Comparison of ENCODE assay signal across 17 cellular contexts in genomic region chr5:143050183-143050582, GRCh38.
DNase-seq lines count a peak whose midpoint lies in the region; ATAC-seq and TF ChIP-seq lines count a peak whose summit lies in the region.
"Had no signal": no experiment of that assay in that cellular context is flagged by ENCODE, and none has a peak within 500 bp of the region (broad histone marks: within the 10 kb centered on the region; RNA-seq: fewer than 3 reads in every experiment).

No MANE protein-coding gene starts in this region.

- H3K56ac ChIP-seq in IMR-90 (ENCODE audit: extremely low read depth, insufficient read depth, low read length) = no peak overlapping the region

- dilution Hi-C loops in IMR-90 (cut with HindIII; ENCODE audit: low sequenced_read_pairs, unreplicated experiment) = no loop called here

- H3K36me3 ChIP-seq in IMR-90 (ENCODE audit: control insufficient read depth, insufficient read depth, low read length) = no peaks in the 10 kb centered on the region
- H3K36me3 ChIP-seq in neuronal stem cell (replicated peaks in 1 of 2; ENCODE audit: control insufficient read depth in 2 of 2, insufficient read depth in 2 of 2, low read length in 2 of 2) = no peaks in the 10 kb centered on the region

- DNase-seq in activated CD8-positive, alpha-beta T cell treated with anti-CD3 and anti-CD28 coated beads for 36 hours = no peak
- DNase-seq in activated CD8-positive, alpha-beta T cell treated with anti-CD3 and anti-CD28 coated beads, Interleukin-2, amount 10 ng/mL, durations not matched to agents 7 days and 5 days = no peak
- DNase-seq in IMR-90 (no peak), neuronal stem cell (ENCODE audit: low spot score) (no peak)
- DNase-seq in central memory CD8-positive, alpha-beta T cell (ENCODE audit: low spot score in 2 of 2) = no peak
- DNase-seq: COR-L47, DMS153, EL, HCEC 1CT, NCI-H1105, NCI-H1694 treated with DMSO at 0.1 percent for 48 hours, NCI-H748 treated with DMSO at 0.1 percent for 48 hours had no signal

- H3K27me3 ChIP-seq in IMR-90 (ENCODE audit: control insufficient read depth, insufficient read depth, low read length) (no peaks in the 10 kb centered on the region), neuronal stem cell (ENCODE audit: control insufficient read depth in 3 of 3, insufficient read depth in 3 of 3, low read depth in 1 of 3, low read length in 3 of 3) (no peaks in the 10 kb centered on the region)

- no peaks in the 10 kb centered on the region for H3K9me3 Mint-ChIP-seq in activated CD8-positive, alpha-beta T cell treated with anti-CD3 and anti-CD28 coated beads for 36 hours
- H3K9me3 Mint-ChIP-seq in activated CD8-positive, alpha-beta T cell treated with anti-CD3 and anti-CD28 coated beads, Interleukin-2, amount 10 ng/mL, durations not matched to agents 7 days and 5 days (ENCODE audit: insufficient read depth) = peaks cover 2% of the 10 kb centered on the region
- no peaks in the 10 kb centered on the region for H3K9me3 Mint-ChIP-seq in central memory CD8-positive, alpha-beta T cell

- BruUV-seq in IMR-90 (replicated peaks; lab: Mats Ljungman, UMichigan) = no TSS peak

- peaks cover 53% of the 10 kb centered on the region for H3K4me1 Mint-ChIP-seq in activated CD8-positive, alpha-beta T cell treated with anti-CD3 and anti-CD28 coated beads for 36 hours (ENCODE audit: low read depth)
- peaks cover 23% of the 10 kb centered on the region for H3K4me1 Mint-ChIP-seq in activated CD8-positive, alpha-beta T cell treated with anti-CD3 and anti-CD28 coated beads, Interleukin-2, amount 10 ng/mL, durations not matched to agents 7 days and 5 days (ENCODE audit: low read depth)
- peaks cover 29% of the 10 kb centered on the region for H3K4me1 Mint-ChIP-seq in central memory CD8-positive, alpha-beta T cell

- H3K4me2 ChIP-seq in IMR-90 (ENCODE audit: low read depth, low read length) (no peak overlapping the region), neuronal stem cell (ENCODE audit: insufficient read depth, low read length, poor library complexity, severe bottlenecking) (no peak overlapping the region)

- in situ Hi-C loops in IMR-90 (cut with MboI; ENCODE audit: low sequenced_read_pairs) = no loop called here

- H3K14ac ChIP-seq in IMR-90 (replicated peaks; ENCODE audit: low read depth, low read length) = no peak overlapping the region
- no peak overlapping the region for H3K14ac ChIP-seq in neuronal stem cell (ENCODE audit: low read length)

- TF ChIP-seq RAD21 in IMR-90 (IDR thresholded peaks at IDR 0.05; ENCODE audit: low read length) = no peak

- POLR2A ChIA-PET in activated CD8-positive, alpha-beta T cell treated with anti-CD3 and anti-CD28 coated beads for 36 hours (lab: Charles Lee) = interaction anchor here (0.7 kb wide), 1 partner anchor 565 kb away, joined by 6 read pairs; no protein-coding TSS in a partner anchor
- POLR2A ChIA-PET in activated CD8-positive, alpha-beta T cell treated with anti-CD3 and anti-CD28 coated beads, Interleukin-2, amount 10 ng/mL, durations not matched to agents 7 days and 5 days (lab: Charles Lee) = no interaction called here
- POLR2A ChIA-PET in IMR-90 (lab: Charles Lee; ENCODE audit: unreplicated experiment) = no interaction called here

- H2AK5ac ChIP-seq in IMR-90 (ENCODE audit: low read depth, low read length) (0 out of 2 replicates have a peak overlapping the region, but pooled peaks have one; percentile 33), neuronal stem cell (ENCODE audit: low read depth, low read length) (no peak overlapping the region)

- no peak overlapping the region for H3K4ac ChIP-seq in IMR-90 (ENCODE audit: low read depth, low read length)
- H3K4ac ChIP-seq in neuronal stem cell (ENCODE audit: low read length) = no peak overlapping the region

- H3K79me1 ChIP-seq in IMR-90 (ENCODE audit: low read depth in 1 of 2, low read length in 2 of 2) = no peaks in the 10 kb centered on the region
- no peaks in the 10 kb centered on the region for H3K79me1 ChIP-seq in neuronal stem cell (ENCODE audit: low read depth, low read length)

- no CpG with 5 or more reads among the region's 4 CpGs for WGBS in IMR-90 (ENCODE audit: extremely low coverage in 2 of 2, insufficient read length in 1 of 2), 2 experiments
- no CpG with 5 or more reads among the region's 4 CpGs for WGBS in neuronal stem cell (ENCODE audit: extremely low coverage in 2 of 2, insufficient read length in 2 of 2, insufficient replicate concordance in 1 of 2), 2 donors

- peaks cover 6% of the 10 kb centered on the region for H3K9me1 ChIP-seq in IMR-90 (ENCODE audit: insufficient read depth, low read length)

- peak overlapping the region; percentile 37 for H3K27ac Mint-ChIP-seq in activated CD8-positive, alpha-beta T cell treated with anti-CD3 and anti-CD28 coated beads for 36 hours
- no peak overlapping the region for H3K27ac Mint-ChIP-seq in activated CD8-positive, alpha-beta T cell treated with anti-CD3 and anti-CD28 coated beads, Interleukin-2, amount 10 ng/mL, durations not matched to agents 7 days and 5 days
- peak overlapping the region; percentile 62 for H3K27ac Mint-ChIP-seq in central memory CD8-positive, alpha-beta T cell (ENCODE audit: low read depth)

- no peak overlapping the region for H2BK120ac ChIP-seq in IMR-90 (ENCODE audit: low read depth, low read length)
- H2BK120ac ChIP-seq in neuronal stem cell (ENCODE audit: low read depth, low read length) = peak overlapping the region; percentile 35

- H4K8ac ChIP-seq in IMR-90 (ENCODE audit: low read depth in 2 of 2, low read length in 2 of 2) (no peak overlapping the region), neuronal stem cell (ENCODE audit: low read depth, low read length) (no peak overlapping the region)

- no peak for ATAC-seq in activated CD8-positive, alpha-beta T cell treated with anti-CD3 and anti-CD28 coated beads for 36 hours
- no peak for ATAC-seq in activated CD8-positive, alpha-beta T cell treated with anti-CD3 and anti-CD28 coated beads, Interleukin-2, amount 10 ng/mL, durations not matched to agents 7 days and 5 days
- ATAC-seq in IMR-90 (ENCODE audit: low read depth) (no peak), HG03354 (IDR thresholded peaks at IDR 0.05; ENCODE audit: poor library complexity, severe bottlenecking, unreplicated experiment) (no peak), HG02623 (IDR thresholded peaks at IDR 0.05; ENCODE audit: unreplicated experiment) (no peak), HG02970 (IDR thresholded peaks at IDR 0.05; ENCODE audit: low FRiP score, unreplicated experiment) (no peak)
- ATAC-seq in central memory CD8-positive, alpha-beta T cell (replicated peaks; ENCODE audit: extremely low read depth, poor library complexity, severe bottlenecking) = no peak
- ATAC-seq: K562 had no signal

- H2BK15ac ChIP-seq in IMR-90 (ENCODE audit: low read depth, low read length) (no peak overlapping the region), neuronal stem cell (ENCODE audit: low read length) (no peak overlapping the region)

- no peaks in the 10 kb centered on the region for H3K27me3 Mint-ChIP-seq in activated CD8-positive, alpha-beta T cell treated with anti-CD3 and anti-CD28 coated beads for 36 hours
- H3K27me3 Mint-ChIP-seq in activated CD8-positive, alpha-beta T cell treated with anti-CD3 and anti-CD28 coated beads, Interleukin-2, amount 10 ng/mL, durations not matched to agents 7 days and 5 days (ENCODE audit: low read depth) = no peaks in the 10 kb centered on the region
- H3K27me3 Mint-ChIP-seq in central memory CD8-positive, alpha-beta T cell = no peaks in the 10 kb centered on the region

- H2AFZ ChIP-seq in IMR-90 (replicated peaks; ENCODE audit: low read length, poor library complexity) (no peak overlapping the region), neuronal stem cell (ENCODE audit: low read length) (no peak overlapping the region)

- CTCF ChIA-PET in activated CD8-positive, alpha-beta T cell treated with anti-CD3 and anti-CD28 coated beads for 36 hours (lab: Charles Lee) = no interaction called here
- CTCF ChIA-PET in activated CD8-positive, alpha-beta T cell treated with anti-CD3 and anti-CD28 coated beads, Interleukin-2, amount 10 ng/mL, durations not matched to agents 7 days and 5 days (lab: Charles Lee) = interaction anchor here (2.2 kb wide), 1 partner anchor 16 kb away, joined by 6 read pairs; no protein-coding TSS in a partner anchor
- CTCF ChIA-PET in IMR-90 (lab: Yijun Ruan, JAX) = interaction anchor here (0.8 to 1.0 kb wide), 2 partner anchors 9 to 11 kb away, joined by 3 read pairs; no protein-coding TSS in a partner anchor

- H3K27ac ChIP-seq in IMR-90 (ENCODE audit: insufficient read depth, low read length) = no peak overlapping the region
- no peak overlapping the region for H3K27ac ChIP-seq in neuronal stem cell (replicated peaks; ENCODE audit: low read length)
- H3K27ac ChIP-seq: C4-2B had no signal

- H4K20me1 ChIP-seq in IMR-90 (ENCODE audit: insufficient read depth, low read length) = no peaks in the 10 kb centered on the region

- no peak overlapping the region for H3K9ac ChIP-seq in IMR-90 (ENCODE audit: low read depth, low read length)
- no peak overlapping the region for H3K9ac ChIP-seq in neuronal stem cell (ENCODE audit: low read depth, low read length, poor library complexity)

- H2BK5ac ChIP-seq in IMR-90 (ENCODE audit: low read depth, low read length, poor library complexity, severe bottlenecking) (no peak overlapping the region), neuronal stem cell (ENCODE audit: low read length) (no peak overlapping the region)

- H3K4me1 ChIP-seq in IMR-90 (ENCODE audit: control insufficient read depth, insufficient read depth, low read length) = peaks cover 8% of the 10 kb centered on the region
- peaks cover 2 to 7% of the 10 kb centered on the region in 2 donors for H3K4me1 ChIP-seq in neuronal stem cell (ENCODE audit: control insufficient read depth in 2 of 2, insufficient read depth in 1 of 2, low read depth in 1 of 2, low read length in 2 of 2)

- H4K91ac ChIP-seq in IMR-90 (ENCODE audit: insufficient read depth, low read depth, low read length) (no peak overlapping the region), neuronal stem cell (ENCODE audit: low read depth, low read length, poor library complexity) (no peak overlapping the region)

- H3K23ac ChIP-seq in IMR-90 (ENCODE audit: low read depth, low read length) (no peak overlapping the region), neuronal stem cell (ENCODE audit: low read depth, low read length, poor library complexity) (no peak overlapping the region)

- intact Hi-C loops in activated CD8-positive, alpha-beta T cell treated with anti-CD3 and anti-CD28 coated beads for 36 hours (cut with micrococcal nuclease) = loop anchor here (10.0 kb wide), 1 partner anchor 45 kb away; no protein-coding TSS in a partner anchor
- intact Hi-C loops in IMR-90 (cut with micrococcal nuclease) = no loop called here

- no peak overlapping the region for H2BK20ac ChIP-seq in IMR-90 (ENCODE audit: low read depth, low read length)

- no peaks in the 10 kb centered on the region for H3K9me3 ChIP-seq in IMR-90 (ENCODE audit: control insufficient read depth, insufficient read depth, low read length)
- no peaks in the 10 kb centered on the region for H3K9me3 ChIP-seq in neuronal stem cell (replicated peaks in 1 of 2; ENCODE audit: control insufficient read depth in 2 of 2, insufficient read depth in 1 of 2, low read depth in 1 of 2, low read length in 2 of 2)

- peaks cover 17% of the 10 kb centered on the region for H3K36me3 Mint-ChIP-seq in activated CD8-positive, alpha-beta T cell treated with anti-CD3 and anti-CD28 coated beads for 36 hours (ENCODE audit: low read depth)
- H3K36me3 Mint-ChIP-seq in activated CD8-positive, alpha-beta T cell treated with anti-CD3 and anti-CD28 coated beads, Interleukin-2, amount 10 ng/mL, durations not matched to agents 7 days and 5 days (ENCODE audit: low read depth) = peaks cover 17% of the 10 kb centered on the region
- peaks cover 14% of the 10 kb centered on the region for H3K36me3 Mint-ChIP-seq in central memory CD8-positive, alpha-beta T cell (ENCODE audit: insufficient read depth)

- no peak overlapping the region for H3K4me3 ChIP-seq in IMR-90 (ENCODE audit: insufficient read depth, low read depth, low read length)
- H3K4me3 ChIP-seq in neuronal stem cell (ENCODE audit: low read length in 2 of 2) = no peak overlapping the region
- H3K4me3 ChIP-seq: K562 had no signal

- H3K18ac ChIP-seq in IMR-90 (ENCODE audit: low read depth, low read length) = no peak overlapping the region
- H3K18ac ChIP-seq in neuronal stem cell (ENCODE audit: low read length) = no peak overlapping the region

- no peak overlapping the region for H2AK9ac ChIP-seq in IMR-90 (replicated peaks; ENCODE audit: low read depth, low read length, poor library complexity)

- no peak overlapping the region for H4K5ac ChIP-seq in IMR-90 (ENCODE audit: low read depth, low read length)

- no peak for TF ChIP-seq CTCF in activated CD8-positive, alpha-beta T cell treated with anti-CD3 and anti-CD28 coated beads for 36 hours (IDR thresholded peaks at IDR 0.05)
- TF ChIP-seq CTCF in IMR-90 (conservative IDR thresholded peaks at IDR 0.05; ENCODE audit: low read depth, low read length) = no peak

- no peak overlapping the region for H2BK12ac ChIP-seq in neuronal stem cell (ENCODE audit: low read length)

- no peak for TF ChIP-seq POLR2A in IMR-90 (IDR thresholded peaks at IDR 0.05; ENCODE audit: low read depth, low read length)

- H3K4me3 Mint-ChIP-seq in activated CD8-positive, alpha-beta T cell treated with anti-CD3 and anti-CD28 coated beads for 36 hours = no peak overlapping the region
- no peak overlapping the region for H3K4me3 Mint-ChIP-seq in activated CD8-positive, alpha-beta T cell treated with anti-CD3 and anti-CD28 coated beads, Interleukin-2, amount 10 ng/mL, durations not matched to agents 7 days and 5 days
- H3K4me3 Mint-ChIP-seq in central memory CD8-positive, alpha-beta T cell = no peak overlapping the region
